10 cellular contexts compared by ENCODE assay signal in genomic region chr10:132408823-132409666, GRCh38. TPM values are rescaled to one million over a fixed set of nuclear protein-coding genes. Genes with fewer than 3 reads are reported as not detected.
DNase-seq lines count a peak whose midpoint lies in the region; ATAC-seq, FAIRE-seq and TF ChIP-seq lines count a peak whose summit lies in the region.
"Had no signal": no experiment of that assay in that cellular context is flagged by ENCODE, and none has a peak within 500 bp of the region (broad histone marks: within the 10 kb centered on the region; RNA-seq: fewer than 3 reads in every experiment).

No MANE protein-coding gene starts in this region.

- no peak overlapping the region for H2AFZ ChIP-seq in HepG2 (ENCODE audit: low read length)

- H4K20me1 ChIP-seq in HepG2 (ENCODE audit: insufficient read depth, low read length) = no peaks in the 10 kb centered on the region

- H3K27me3 ChIP-seq in HepG2 (ENCODE audit: control insufficient read depth in 1 of 2, insufficient read depth in 2 of 2, low read length in 2 of 2) = no peaks in the 10 kb centered on the region; a peak in 1 of 5 replicates
- no peaks in the 10 kb centered on the region for H3K27me3 ChIP-seq in right lobe of liver
- no peaks in the 10 kb centered on the region for H3K27me3 ChIP-seq in left ventricle myocardium inferior (ENCODE audit: low read depth)
- H3K27me3 ChIP-seq in pancreas = no peaks in the 10 kb centered on the region

- no peak for DNase-seq in HepG2 (ENCODE audit: low spot score)
- DNase-seq in right lobe of liver = no peak
- DNase-seq in left ventricle myocardium inferior = no peak
- DNase-seq in pancreas = peak; percentile 85 to 95 (median 88)
- no peak for DNase-seq in NCI-H1930 (lab: John Stamatoyannopoulos, UW)
- DNase-seq: NCI-H345, SHP77 had no signal

- TF ChIP-seq EP300 in HepG2 (IDR thresholded peaks at IDR 0.05; ENCODE audit: low read depth in 2 of 2, low read length in 2 of 2) = no peak
- TF ChIP-seq EP300 in HepG2 (CRISPR knock-in tag; IDR thresholded peaks at IDR 0.05; ENCODE audit: borderline replicate concordance) = no peak

- FAIRE-seq in HepG2 (lab: Jason Lieb, UNC) (no peak), pancreas (lab: Jason Lieb, UNC) (no peak)

- no peak overlapping the region for H3K4me3 ChIP-seq in HepG2 (replicated peaks in 1 of 3; ENCODE audit: insufficient read depth in 1 of 3, low read depth in 2 of 3, low read length in 3 of 3)
- H3K4me3 ChIP-seq in right lobe of liver = no peak overlapping the region
- peak overlapping the region; percentile 44 for H3K4me3 ChIP-seq in left ventricle myocardium inferior
- H3K4me3 ChIP-seq in pancreas = peak overlapping the region in 2 of 4 donors; percentile 29 to 33

- H3K4me1 ChIP-seq in HepG2 (ENCODE audit: insufficient read depth, low read length) (peaks cover 41% of the 10 kb centered on the region), right lobe of liver (peaks cover 0 to 9% (median 2%) of the 10 kb centered on the region in 4 donors), left ventricle myocardium inferior (peaks cover 61% of the 10 kb centered on the region), pancreas (peaks cover 76 to 86% (median 79%) of the 10 kb centered on the region in 3 donors)

- WGBS in HepG2 (ENCODE audit: low lambda C conversion rate) = no CpG with 5 or more reads among the region's 27 CpGs
- no CpG with 5 or more reads among the region's 27 CpGs for WGBS in right lobe of liver (ENCODE audit: insufficient coverage, low coverage, low lambda C conversion rate, missing lambda C conversion rate)
- WGBS in pancreas, 2 donors = 10 to 15% methylated on average over 24 to 27 of the region's 27 CpGs

- TF ChIP-seq CTCF in HepG2 (CRISPR knock-in tag; IDR thresholded peaks at IDR 0.05) (no peak), right lobe of liver (IDR thresholded peaks at IDR 0.05) (no peak), left ventricle myocardium inferior (IDR thresholded peaks at IDR 0.05; ENCODE audit: borderline replicate concordance) (no peak), pancreas (IDR thresholded peaks at IDR 0.05) (no peak)

- H3K27ac ChIP-seq in HepG2 (ENCODE audit: extremely low read length, insufficient read depth, low read length) (no peak overlapping the region), right lobe of liver (peak overlapping the region in 1 of 3 donors; percentile 24), left ventricle myocardium inferior (replicated peaks) (peak overlapping the region; percentile 86), pancreas (peak overlapping the region; percentile 94 to 100 (median 98))

- H3K79me2 ChIP-seq in HepG2 (ENCODE audit: insufficient read depth, low read length) = no peaks in the 10 kb centered on the region

- TF ChIP-seq RAD21 in HepG2 (CRISPR knock-in tag; IDR thresholded peaks at IDR 0.05) = no peak

- no peaks in the 10 kb centered on the region for H3K9me3 ChIP-seq in HepG2 (ENCODE audit: low read length)
- H3K9me3 ChIP-seq in right lobe of liver = no peaks in the 10 kb centered on the region
- no peaks in the 10 kb centered on the region for H3K9me3 ChIP-seq in left ventricle myocardium inferior (replicated peaks)
- H3K9me3 ChIP-seq in pancreas = no peaks in the 10 kb centered on the region

- no TSS peak for BruUV-seq in HepG2 (replicated peaks; lab: Mats Ljungman, UMichigan)

- ATAC-seq in HepG2 = peak; percentile 6; the same call in 2 of the 3 replicates
- no peak for ATAC-seq in right lobe of liver
- ATAC-seq in pancreas = peak; percentile 54 to 65 (median 62)
- no peak for ATAC-seq in GM18867 (IDR thresholded peaks at IDR 0.05; ENCODE audit: unreplicated experiment)
- ATAC-seq in HG03439 (IDR thresholded peaks at IDR 0.05; ENCODE audit: unreplicated experiment) = no peak
- ATAC-seq in GM18909 (IDR thresholded peaks at IDR 0.05; ENCODE audit: poor library complexity, unreplicated experiment) = no peak

- POLR2A ChIA-PET in HepG2 (lab: Yijun Ruan, JAX) = interaction anchor here (1.1 kb wide), 1 partner anchor 10 kb away, joined by 3 read pairs; no protein-coding TSS in a partner anchor

- in situ Hi-C loops in HepG2 (cut with HindIII; ENCODE audit: extremely low pct_ligation_motif_present, low pct_unique_long_range_greater_than_20kb) = no loop called here

- 0 out of 2 replicates have a peak overlapping the region, but pooled peaks have one; percentile 3 for H3K4me2 ChIP-seq in HepG2 (ENCODE audit: low read depth, low read length)

- intact Hi-C loops in HepG2 (cut with micrococcal nuclease; ENCODE audit: unreplicated experiment) (no loop called here), right lobe of liver (cut with DNase I) (no loop called here), left ventricle myocardium inferior (cut with micrococcal nuclease) (no loop called here), pancreas (cut with DNase I) (no loop called here)

- TF ChIP-seq POLR2A in HepG2 (IDR thresholded peaks at IDR 0.05; ENCODE audit: insufficient read depth in 1 of 2, low read depth in 2 of 2, low read length in 2 of 2) = no peak
- TF ChIP-seq POLR2A in right lobe of liver (IDR thresholded peaks at IDR 0.05) = no peak

- no peak overlapping the region for H3K9ac ChIP-seq in HepG2 (ENCODE audit: insufficient read depth, low read depth, low read length)

- CTCF ChIA-PET in HepG2 (lab: Yijun Ruan, JAX; ENCODE audit: low intra/inter-chr PET ratio, low total read pairs) = no interaction called here

- H3K36me3 ChIP-seq in HepG2 (replicated peaks in 1 of 2; ENCODE audit: control insufficient read depth in 1 of 2, insufficient read depth in 2 of 2, low read length in 2 of 2) = no peaks in the 10 kb centered on the region
- peaks cover 0 to 6% (median 2%) of the 10 kb centered on the region in 4 donors for H3K36me3 ChIP-seq in right lobe of liver
- H3K36me3 ChIP-seq in left ventricle myocardium inferior = peaks cover 19% of the 10 kb centered on the region
- H3K36me3 ChIP-seq in pancreas = peaks cover 0 to 18% (median 16%) of the 10 kb centered on the region in 3 donors

TF ChIP-seq in HepG2, 621 proteins besides CTCF, POLR2A, EP300 and RAD21 (continues in another document):
- TF ChIP-seq HNRNPL (IDR thresholded peaks at IDR 0.05; ENCODE audit: low read depth, low read length) (peak; percentile 49; the same call in 1 of the 2 replicates), PHF20 (CRISPR knock-in tag; IDR thresholded peaks at IDR 0.05) (no peak), ZNF18 (CRISPR knock-in tag; IDR thresholded peaks at IDR 0.05; ENCODE audit: insufficient replicate concordance) (no peak), ZBTB33 (CRISPR knock-in tag; IDR thresholded peaks at IDR 0.05) (peak; percentile 75), ZNF557 (CRISPR knock-in tag; IDR thresholded peaks at IDR 0.05) (no peak)

RNA-seq across cellular contexts. Expression of gene PWWP2B, which starts 12.0 kb away (rescaled TPM):
- total RNA-seq in HepG2 (2016; rRNA removed; fragmentation: Illumina TruSeq; extraction: Trizol) = 3.5 and 4.7 TPM in 2 replicates
- total RNA-seq in HepG2 (2016; cell fraction: cytosol; rRNA removed; fragmentation: Illumina TruSeq; extraction: Trizol; ENCODE audit: low read depth) = 1.3 and 1.8 TPM in 2 replicates
- 3.2 and 5.1 TPM in 2 replicates for total RNA-seq in HepG2 (2016; cell fraction: insoluble cytoplasmic fraction; rRNA removed; fragmentation: Illumina TruSeq; extraction: Trizol)
- total RNA-seq in HepG2 (2016; cell fraction: membrane; rRNA removed; fragmentation: Illumina TruSeq; extraction: Trizol) = 3.2 and 3.7 TPM in 2 replicates
- 2.9 and 3.1 TPM in 2 replicates for total RNA-seq in HepG2 (2016; cell fraction: nucleus; rRNA removed; fragmentation: Illumina TruSeq; extraction: Trizol)
- polyA plus RNA-seq in HepG2 (2011; rRNA removed) = 2.3 and 3.7 TPM in 2 replicates
- 3.1 and 4.4 TPM in 2 replicates for polyA plus RNA-seq in HepG2 (2011; cell fraction: cytosol; rRNA removed)
- 12.7 and 14.5 TPM in 2 replicates for polyA plus RNA-seq in HepG2 (2011; cell fraction: nucleus; rRNA removed)
- 2.3 and 4.1 TPM in 2 replicates for polyA plus RNA-seq in HepG2 (2012)
- polyA plus RNA-seq in HepG2 (2016; cell fraction: cytosol; fragmentation: Illumina TruSeq; extraction: Trizol; ENCODE audit: low read depth) = 1.2 and 1.3 TPM in 2 replicates
- 2.8 and 3.2 TPM in 2 replicates for polyA plus RNA-seq in HepG2 (2016; cell fraction: insoluble cytoplasmic fraction; fragmentation: Illumina TruSeq; extraction: Trizol; ENCODE audit: low read depth)
- polyA plus RNA-seq in HepG2 (2016; cell fraction: membrane; fragmentation: Illumina TruSeq; extraction: Trizol; ENCODE audit: low read depth) = 2.2 and 2.3 TPM in 2 replicates
- polyA plus RNA-seq in HepG2 (2016; cell fraction: nucleus; fragmentation: Illumina TruSeq; extraction: Trizol; ENCODE audit: insufficient read depth, low read depth) = 5.4 and 5.6 TPM in 2 replicates
- polyA minus RNA-seq in HepG2 (2011; rRNA and poly(A)+ RNA removed; ENCODE audit: low replicate concordance) = 3.9 and 6.3 TPM in 2 replicates
- polyA minus RNA-seq in HepG2 (2011; cell fraction: cytosol; rRNA and poly(A)+ RNA removed) = 4.8 and 5.9 TPM in 2 replicates
- 2.7 and 3.5 TPM in 2 replicates for polyA minus RNA-seq in HepG2 (2011; cell fraction: nucleus; rRNA and poly(A)+ RNA removed)
- total RNA-seq in right lobe of liver = 10 to 100 TPM in 1 of 6 experiments, 1 to 10 TPM in 5; 3.0 to 12.2 (median 5.1) TPM
- 17.2 TPM for total RNA-seq in left ventricle myocardium inferior
- total RNA-seq in pancreas = 10 to 100 TPM; 17.8 to 44.1 (median 25.9) TPM
- 10 to 100 TPM; 23.5 to 25.2 TPM for polyA plus RNA-seq in pancreas

Comparison
In these comparisons a context has a peak if more than half of its experiments do, and no peak if none do; other contexts are left out.
1. ATAC-seq: peak in HepG2 (single experiment) and pancreas (4 of 4); none in right lobe of liver (0 of 4), GM18867 (single experiment), HG03439 (single experiment) and GM18909 (single experiment).
2. DNase-seq: peak in pancreas (6 of 6); none in HepG2 (single experiment), right lobe of liver (0 of 3), left ventricle myocardium inferior (single experiment) and NCI-H1930 (0 of 2).